Comparison of ENCODE assay signal across 8 cellular contexts in the genomic region with DNA sequence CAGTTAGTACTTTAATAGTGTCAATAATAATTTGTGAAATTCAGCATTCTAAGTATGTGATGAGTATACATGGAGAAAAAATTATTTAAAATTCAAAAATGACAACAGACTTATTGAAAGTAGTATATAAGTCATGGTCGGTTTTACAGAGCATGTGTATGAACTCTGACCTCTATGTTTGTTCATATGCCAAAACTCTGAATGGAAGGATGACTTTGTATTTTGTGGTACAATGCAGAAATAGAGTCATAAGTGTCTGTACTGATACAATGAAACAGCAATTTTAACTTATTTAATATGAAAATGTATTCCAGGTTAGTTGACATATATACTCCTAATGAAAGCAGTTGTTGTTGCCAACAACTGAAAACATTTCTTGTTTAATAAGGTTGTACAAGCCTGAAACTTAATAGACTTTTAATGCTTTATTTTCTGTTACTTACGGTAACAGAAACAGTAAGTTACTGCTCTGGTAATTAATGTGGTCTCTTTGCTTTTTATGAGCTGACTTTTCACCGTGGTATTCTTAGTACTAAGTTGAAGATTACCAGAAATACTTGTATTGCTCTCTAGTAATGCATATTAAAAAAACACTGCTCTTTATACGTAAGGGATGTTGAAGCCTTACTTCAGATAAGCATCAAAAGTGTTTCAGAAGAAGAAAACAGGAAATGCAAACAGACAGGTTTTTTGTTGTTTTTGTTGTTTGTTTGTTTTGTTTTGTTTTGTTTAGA. TPM values are rescaled to one million over a fixed set of nuclear protein-coding genes. Genes with fewer than 3 reads are reported as not detected.
DNase-seq lines count a peak whose midpoint lies in the region; ATAC-seq and TF ChIP-seq lines count a peak whose summit lies in the region.

No MANE protein-coding gene starts in this region.

- H3K4me3 ChIP-seq in AG04450 (ENCODE audit: low read depth, low read length) (peak overlapping the region; percentile 96), HFF-Myc (replicated peaks; ENCODE audit: low read depth, low read length) (peak overlapping the region; percentile 85), right lobe of liver (peak overlapping the region; percentile 1 to 96 (median 84))

- H3K4me1 Mint-ChIP-seq in activated naive CD8-positive, alpha-beta T cell treated with anti-CD3 and anti-CD28 coated beads, Interleukin-2, amount 10 ng/mL, durations not matched to agents 7 days and 5 days = peaks cover 22% of the 10 kb centered on the region

- no peak for ATAC-seq in activated naive CD8-positive, alpha-beta T cell treated with anti-CD3 and anti-CD28 coated beads, Interleukin-2, amount 10 ng/mL, durations not matched to agents 7 days and 5 days (ENCODE audit: low read depth)
- no peak for ATAC-seq in right lobe of liver

- peaks cover 7% of the 10 kb centered on the region for H3K36me3 Mint-ChIP-seq in activated naive CD8-positive, alpha-beta T cell treated with anti-CD3 and anti-CD28 coated beads, Interleukin-2, amount 10 ng/mL, durations not matched to agents 7 days and 5 days

- no peaks in the 10 kb centered on the region for H3K27me3 Mint-ChIP-seq in activated naive CD8-positive, alpha-beta T cell treated with anti-CD3 and anti-CD28 coated beads, Interleukin-2, amount 10 ng/mL, durations not matched to agents 7 days and 5 days

- intact Hi-C loops in right lobe of liver (cut with DNase I) = loop anchor here (10.0 kb wide), 1 partner anchor 275 kb away; the partner anchor contains the start of gene PDS5A (in 2 of the 2)

- TF ChIP-seq POLR2A in right lobe of liver (IDR thresholded peaks at IDR 0.05) = no peak

- peak overlapping the region; percentile 95 for H3K4me3 Mint-ChIP-seq in activated naive CD8-positive, alpha-beta T cell treated with anti-CD3 and anti-CD28 coated beads, Interleukin-2, amount 10 ng/mL, durations not matched to agents 7 days and 5 days

- in situ Hi-C loops in GM13976 (cut with MboI; ENCODE audit: low sequenced_read_pairs, unreplicated experiment) = loop anchor here (10.0 kb wide), 1 partner anchor 275 kb away; the partner anchor contains the start of gene PDS5A

- POLR2A ChIA-PET in AG04450 (lab: Yijun Ruan, JAX) = no interaction called here
- POLR2A ChIA-PET in activated naive CD8-positive, alpha-beta T cell treated with anti-CD3 and anti-CD28 coated beads, Interleukin-2, amount 10 ng/mL, durations not matched to agents 7 days and 5 days (lab: Charles Lee) = interaction anchor here (0.7 to 1.2 kb wide), 2 partner anchors 221 to 516 kb away, joined by 4 to 5 read pairs; no protein-coding TSS in a partner anchor

- H3K36me3 ChIP-seq in right lobe of liver = no peaks in the 10 kb centered on the region

- H3K9me3 ChIP-seq in AG04450 (ENCODE audit: control insufficient read depth, insufficient read depth, low read length) = peaks cover 5% of the 10 kb centered on the region; the same call in 1 of the 2 replicates
- no peaks in the 10 kb centered on the region for H3K9me3 ChIP-seq in right lobe of liver

- no peaks in the 10 kb centered on the region for H3K9me3 Mint-ChIP-seq in activated naive CD8-positive, alpha-beta T cell treated with anti-CD3 and anti-CD28 coated beads, Interleukin-2, amount 10 ng/mL, durations not matched to agents 7 days and 5 days

- H3K4me1 ChIP-seq in right lobe of liver = peaks cover 0 to 28% (median 2%) of the 10 kb centered on the region in 4 donors

- H3K27ac Mint-ChIP-seq in activated naive CD8-positive, alpha-beta T cell treated with anti-CD3 and anti-CD28 coated beads, Interleukin-2, amount 10 ng/mL, durations not matched to agents 7 days and 5 days = peak overlapping the region; percentile 2

- H3K27ac ChIP-seq in AG04450 (ENCODE audit: low read depth, low read length) (no peak overlapping the region), right lobe of liver (peak overlapping the region in 2 of 3 donors; percentile 87 to 89)

- H3K27me3 ChIP-seq in AG04450 (ENCODE audit: control insufficient read depth, insufficient read depth, low read length) (no peaks in the 10 kb centered on the region), right lobe of liver (no peaks in the 10 kb centered on the region)

- CTCF ChIA-PET in AG04450 (lab: Charles Lee) = no interaction called here

- WGBS in right lobe of liver (ENCODE audit: insufficient coverage, low coverage, low lambda C conversion rate, missing lambda C conversion rate) = 2% methylated on average over 4 of the region's 4 CpGs

- TF ChIP-seq CTCF in AG04450 (IDR thresholded peaks at IDR 0.05; ENCODE audit: low read depth, low read length) (no peak), HFF-Myc (IDR thresholded peaks at IDR 0.05; ENCODE audit: low read depth, low read length, missing control alignments) (no peak), right lobe of liver (IDR thresholded peaks at IDR 0.05) (no peak), GM13976 (IDR thresholded peaks at IDR 0.05; ENCODE audit: borderline replicate concordance, control extremely low read depth, extremely low read depth, insufficient read depth, missing control alignments) (no peak)

- DNase-seq in AG04450 (ENCODE audit: low read depth, low spot score) (no peak), HFF-Myc (ENCODE audit: extremely low read depth, low read depth) (no peak), right lobe of liver (no peak), DMS114 treated with DMSO at 0.1 percent for 48 hours (lab: John Stamatoyannopoulos, UW; ENCODE audit: unreplicated experiment) (no peak), GM13976 (ENCODE audit: low spot score) (no peak)
- no peak for DNase-seq in activated naive CD8-positive, alpha-beta T cell treated with anti-CD3 and anti-CD28 coated beads, Interleukin-2, amount 10 ng/mL, durations not matched to agents 7 days and 5 days
- DNase-seq in stimulated activated CD4-positive, alpha-beta T cell treated with anti-CD3 and anti-CD28 coated beads, Interleukin-4, amount 100 ng/mL, for 4 hours = no peak
- no peak for DNase-seq in stimulated activated CD4-positive, alpha-beta T cell treated with anti-CD3 and anti-CD28 coated beads, Interleukin-4, amount 100 ng/mL, for 24 hours

RNA-seq across cellular contexts. Expression of gene UBE2K, which starts 1.9 kb away (rescaled TPM):
- 79.3 and 101 TPM in 2 replicates for polyA plus RNA-seq in AG04450 (2011; rRNA removed)
- 21.7 and 30.8 TPM in 2 replicates for polyA minus RNA-seq in AG04450 (2011; rRNA and poly(A)+ RNA removed)
- 10 to 100 TPM; 67.4 to 73.1 TPM for total RNA-seq in activated naive CD8-positive, alpha-beta T cell treated with anti-CD3 and anti-CD28 coated beads, Interleukin-2, amount 10 ng/mL, durations not matched to agents 7 days and 5 days
- total RNA-seq in right lobe of liver = 10 to 100 TPM; 20.5 to 54.8 (median 44.0) TPM
